In genomic region chr9:94746541-94747505, GRCh38 we compare ENCODE assay signal across 1 cellular context.
TF ChIP-seq lines count a peak whose summit lies in the region.

No MANE protein-coding gene starts in this region.

TF ChIP-seq in HepG2, 621 proteins besides CTCF, POLR2A, EP300 and RAD21 (continued from another document and continues in another):
- TF ChIP-seq CEBPZ (IDR thresholded peaks at IDR 0.05; ENCODE audit: low read length) = no peak
- peak; percentile 14; the same call in 1 of the 2 replicates for TF ChIP-seq SAP130 (CRISPR knock-in tag; IDR thresholded peaks at IDR 0.05; ENCODE audit: low read depth)
- TF ChIP-seq HHEX (CRISPR knock-in tag; IDR thresholded peaks at IDR 0.05) = peak; percentile 38; the same call in 1 of the 2 replicates
- peak; percentile 24; the same call in 1 of the 2 replicates for TF ChIP-seq SALL1 (CRISPR knock-in tag; IDR thresholded peaks at IDR 0.05)
- TF ChIP-seq RFX3 (CRISPR knock-in tag; IDR thresholded peaks at IDR 0.05) = no peak
- TF ChIP-seq ASH2L (IDR thresholded peaks at IDR 0.05; ENCODE audit: insufficient read length, low read depth, low read length) = no peak
- no peak for TF ChIP-seq AHR (CRISPR knock-in tag; IDR thresholded peaks at IDR 0.05)
- no peak for TF ChIP-seq ZXDC (CRISPR knock-in tag; IDR thresholded peaks at IDR 0.05)
- peak; percentile 67; the same call in 1 of the 2 replicates for TF ChIP-seq PITX1 (CRISPR knock-in tag; IDR thresholded peaks at IDR 0.05)
- TF ChIP-seq, protein P1, sequence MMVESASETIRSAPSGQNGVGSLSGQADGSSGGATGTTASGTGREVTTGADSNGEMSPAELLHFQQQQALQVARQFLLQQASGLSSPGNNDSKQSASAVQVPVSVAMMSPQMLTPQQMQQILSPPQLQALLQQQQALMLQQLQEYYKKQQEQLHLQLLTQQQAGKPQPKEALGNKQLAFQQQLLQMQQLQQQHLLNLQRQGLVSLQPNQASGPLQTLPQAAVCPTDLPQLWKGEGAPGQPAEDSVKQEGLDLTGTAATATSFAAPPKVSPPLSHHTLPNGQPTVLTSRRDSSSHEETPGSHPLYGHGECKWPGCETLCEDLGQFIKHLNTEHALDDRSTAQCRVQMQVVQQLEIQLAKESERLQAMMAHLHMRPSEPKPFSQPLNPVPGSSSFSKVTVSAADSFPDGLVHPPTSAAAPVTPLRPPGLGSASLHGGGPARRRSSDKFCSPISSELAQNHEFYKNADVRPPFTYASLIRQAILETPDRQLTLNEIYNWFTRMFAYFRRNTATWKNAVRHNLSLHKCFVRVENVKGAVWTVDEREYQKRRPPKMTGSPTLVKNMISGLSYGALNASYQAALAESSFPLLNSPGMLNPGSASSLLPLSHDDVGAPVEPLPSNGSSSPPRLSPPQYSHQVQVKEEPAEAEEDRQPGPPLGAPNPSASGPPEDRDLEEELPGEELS (CRISPR knock-in tag; IDR thresholded peaks at IDR 0.05) = peak; percentile 72
- TF ChIP-seq ZNF343 (CRISPR knock-in tag; IDR thresholded peaks at IDR 0.05) = no peak
- TF ChIP-seq HDAC1 (CRISPR knock-in tag; IDR thresholded peaks at IDR 0.05) = peak; percentile 41
- TF ChIP-seq, protein P2, sequence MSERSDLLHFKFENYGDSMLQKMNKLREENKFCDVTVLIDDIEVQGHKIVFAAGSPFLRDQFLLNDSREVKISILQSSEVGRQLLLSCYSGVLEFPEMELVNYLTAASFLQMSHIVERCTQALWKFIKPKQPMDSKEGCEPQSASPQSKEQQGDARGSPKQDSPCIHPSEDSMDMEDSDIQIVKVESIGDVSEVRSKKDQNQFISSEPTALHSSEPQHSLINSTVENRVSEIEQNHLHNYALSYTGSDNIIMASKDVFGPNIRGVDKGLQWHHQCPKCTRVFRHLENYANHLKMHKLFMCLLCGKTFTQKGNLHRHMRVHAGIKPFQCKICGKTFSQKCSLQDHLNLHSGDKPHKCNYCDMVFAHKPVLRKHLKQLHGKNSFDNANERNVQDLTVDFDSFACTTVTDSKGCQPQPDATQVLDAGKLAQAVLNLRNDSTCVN (CRISPR knock-in tag; IDR thresholded peaks at IDR 0.05; ENCODE audit: borderline replicate concordance) = no peak
- TF ChIP-seq BRF2 (CRISPR knock-in tag; IDR thresholded peaks at IDR 0.05) = no peak
- TF ChIP-seq SATB2 (CRISPR knock-in tag; IDR thresholded peaks at IDR 0.05) = no peak
- no peak for TF ChIP-seq ZFYVE20 (CRISPR knock-in tag; IDR thresholded peaks at IDR 0.05; ENCODE audit: borderline replicate concordance, low read depth)
- TF ChIP-seq ARNT2 (CRISPR knock-in tag; IDR thresholded peaks at IDR 0.05; ENCODE audit: low read depth) = no peak
- TF ChIP-seq, protein P3, sequence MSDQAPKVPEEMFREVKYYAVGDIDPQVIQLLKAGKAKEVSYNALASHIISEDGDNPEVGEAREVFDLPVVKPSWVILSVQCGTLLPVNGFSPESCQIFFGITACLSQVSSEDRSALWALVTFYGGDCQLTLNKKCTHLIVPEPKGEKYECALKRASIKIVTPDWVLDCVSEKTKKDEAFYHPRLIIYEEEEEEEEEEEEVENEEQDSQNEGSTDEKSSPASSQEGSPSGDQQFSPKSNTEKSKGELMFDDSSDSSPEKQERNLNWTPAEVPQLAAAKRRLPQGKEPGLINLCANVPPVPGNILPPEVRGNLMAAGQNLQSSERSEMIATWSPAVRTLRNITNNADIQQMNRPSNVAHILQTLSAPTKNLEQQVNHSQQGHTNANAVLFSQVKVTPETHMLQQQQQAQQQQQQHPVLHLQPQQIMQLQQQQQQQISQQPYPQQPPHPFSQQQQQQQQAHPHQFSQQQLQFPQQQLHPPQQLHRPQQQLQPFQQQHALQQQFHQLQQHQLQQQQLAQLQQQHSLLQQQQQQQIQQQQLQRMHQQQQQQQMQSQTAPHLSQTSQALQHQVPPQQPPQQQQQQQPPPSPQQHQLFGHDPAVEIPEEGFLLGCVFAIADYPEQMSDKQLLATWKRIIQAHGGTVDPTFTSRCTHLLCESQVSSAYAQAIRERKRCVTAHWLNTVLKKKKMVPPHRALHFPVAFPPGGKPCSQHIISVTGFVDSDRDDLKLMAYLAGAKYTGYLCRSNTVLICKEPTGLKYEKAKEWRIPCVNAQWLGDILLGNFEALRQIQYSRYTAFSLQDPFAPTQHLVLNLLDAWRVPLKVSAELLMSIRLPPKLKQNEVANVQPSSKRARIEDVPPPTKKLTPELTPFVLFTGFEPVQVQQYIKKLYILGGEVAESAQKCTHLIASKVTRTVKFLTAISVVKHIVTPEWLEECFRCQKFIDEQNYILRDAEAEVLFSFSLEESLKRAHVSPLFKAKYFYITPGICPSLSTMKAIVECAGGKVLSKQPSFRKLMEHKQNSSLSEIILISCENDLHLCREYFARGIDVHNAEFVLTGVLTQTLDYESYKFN (CRISPR knock-in tag; conservative IDR thresholded peaks at IDR 0.05) = peak; percentile 53
- TF ChIP-seq ZNF382 (CRISPR knock-in tag; IDR thresholded peaks at IDR 0.05; ENCODE audit: borderline replicate concordance) = no peak
- no peak for TF ChIP-seq FOXP1 (IDR thresholded peaks at IDR 0.05)
- peak; percentile 57; the same call in 1 of the 2 replicates for TF ChIP-seq FOXP1 (CRISPR knock-in tag; IDR thresholded peaks at IDR 0.05)
- TF ChIP-seq ZNF337 (CRISPR knock-in tag; IDR thresholded peaks at IDR 0.05; ENCODE audit: borderline replicate concordance, low read depth) = no peak
- TF ChIP-seq, protein P4, sequence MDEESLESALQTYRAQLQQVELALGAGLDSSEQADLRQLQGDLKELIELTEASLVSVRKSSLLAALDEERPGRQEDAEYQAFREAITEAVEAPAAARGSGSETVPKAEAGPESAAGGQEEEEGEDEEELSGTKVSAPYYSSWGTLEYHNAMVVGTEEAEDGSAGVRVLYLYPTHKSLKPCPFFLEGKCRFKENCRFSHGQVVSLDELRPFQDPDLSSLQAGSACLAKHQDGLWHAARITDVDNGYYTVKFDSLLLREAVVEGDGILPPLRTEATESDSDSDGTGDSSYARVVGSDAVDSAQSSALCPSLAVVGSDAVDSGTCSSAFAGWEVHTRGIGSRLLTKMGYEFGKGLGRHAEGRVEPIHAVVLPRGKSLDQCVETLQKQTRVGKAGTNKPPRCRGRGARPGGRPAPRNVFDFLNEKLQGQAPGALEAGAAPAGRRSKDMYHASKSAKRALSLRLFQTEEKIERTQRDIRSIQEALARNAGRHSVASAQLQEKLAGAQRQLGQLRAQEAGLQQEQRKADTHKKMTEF (CRISPR knock-in tag; IDR thresholded peaks at IDR 0.05) = no peak
- TF ChIP-seq SP5 (CRISPR knock-in tag; IDR thresholded peaks at IDR 0.05; ENCODE audit: borderline replicate concordance, low read depth) = peak; percentile 65; the same call in 1 of the 2 replicates
- no peak for TF ChIP-seq CBFB (CRISPR knock-in tag; IDR thresholded peaks at IDR 0.05)
- TF ChIP-seq ZNF326 (CRISPR knock-in tag; IDR thresholded peaks at IDR 0.05; ENCODE audit: borderline replicate concordance) = no peak
- no peak for TF ChIP-seq YEATS4 (CRISPR knock-in tag; IDR thresholded peaks at IDR 0.05; ENCODE audit: borderline replicate concordance)
- TF ChIP-seq ZNF570 (CRISPR knock-in tag; IDR thresholded peaks at IDR 0.05; ENCODE audit: borderline replicate concordance) = no peak
- TF ChIP-seq, protein P5, sequence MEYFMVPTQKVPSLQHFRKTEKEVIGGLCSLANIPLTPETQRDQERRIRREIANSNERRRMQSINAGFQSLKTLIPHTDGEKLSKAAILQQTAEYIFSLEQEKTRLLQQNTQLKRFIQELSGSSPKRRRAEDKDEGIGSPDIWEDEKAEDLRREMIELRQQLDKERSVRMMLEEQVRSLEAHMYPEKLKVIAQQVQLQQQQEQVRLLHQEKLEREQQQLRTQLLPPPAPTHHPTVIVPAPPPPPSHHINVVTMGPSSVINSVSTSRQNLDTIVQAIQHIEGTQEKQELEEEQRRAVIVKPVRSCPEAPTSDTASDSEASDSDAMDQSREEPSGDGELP (IDR thresholded peaks at IDR 0.05; ENCODE audit: borderline replicate concordance, low read depth) = no peak
- TF ChIP-seq MTF2 (CRISPR knock-in tag; IDR thresholded peaks at IDR 0.05; ENCODE audit: borderline replicate concordance) = no peak
- TF ChIP-seq TBX2 (CRISPR knock-in tag; IDR thresholded peaks at IDR 0.05; ENCODE audit: borderline replicate concordance) = peak; percentile 95
- TF ChIP-seq ZNF891 (CRISPR knock-in tag; IDR thresholded peaks at IDR 0.05) = no peak
- no peak for TF ChIP-seq ZNF354B (CRISPR knock-in tag; IDR thresholded peaks at IDR 0.05)
- no peak for TF ChIP-seq ZSCAN30 (CRISPR knock-in tag; IDR thresholded peaks at IDR 0.05)
- TF ChIP-seq ZSCAN31 (CRISPR knock-in tag; IDR thresholded peaks at IDR 0.05; ENCODE audit: low read depth) = no peak
- TF ChIP-seq SIN3B (IDR thresholded peaks at IDR 0.05; ENCODE audit: low read length) = no peak
- TF ChIP-seq ZFP82 (CRISPR knock-in tag; IDR thresholded peaks at IDR 0.05; ENCODE audit: borderline replicate concordance) = 0 out of 2 replicates have a peak, but pooled peaks have one; percentile 59
- TF ChIP-seq SRF (IDR thresholded peaks at IDR 0.05; ENCODE audit: low read depth, low read length) = no peak
- TF ChIP-seq ZNF30 (CRISPR knock-in tag; IDR thresholded peaks at IDR 0.05) = no peak
- TF ChIP-seq ZFP62 (CRISPR knock-in tag; IDR thresholded peaks at IDR 0.05) = no peak
- 0 out of 2 replicates have a peak, but pooled peaks have one; percentile 28 for TF ChIP-seq FOXJ3 (CRISPR knock-in tag; IDR thresholded peaks at IDR 0.05; ENCODE audit: borderline replicate concordance)
- TF ChIP-seq KLF6 (CRISPR knock-in tag; IDR thresholded peaks at IDR 0.05) = no peak
- TF ChIP-seq GFI1 (CRISPR knock-in tag; IDR thresholded peaks at IDR 0.05; ENCODE audit: borderline replicate concordance) = peak; percentile 73; the same call in 1 of the 2 replicates
